In genomic region chr6:166598441-166599138, GRCh38 we compare ENCODE assay signal across 8 cellular contexts. TPM values are rescaled to one million over a fixed set of nuclear protein-coding genes. Genes with fewer than 3 reads are reported as not detected.
DNase-seq lines count a peak whose midpoint lies in the region; ATAC-seq and TF ChIP-seq lines count a peak whose summit lies in the region.

No MANE protein-coding gene starts in this region.

- 68% methylated on average over 11 of the region's 11 CpGs for WGBS in esophagus, 2 donors

- H3K9me3 ChIP-seq in AG04450 (ENCODE audit: control insufficient read depth, insufficient read depth, low read length) (peaks cover 13% of the 10 kb centered on the region), Peyer's patch (no peaks in the 10 kb centered on the region), esophagus (ENCODE audit: control insufficient read depth in 2 of 2, insufficient read depth in 1 of 2, low read depth in 1 of 2, low read length in 1 of 2) (no peaks in the 10 kb centered on the region), SJCRH30 (replicated peaks) (no peaks in the 10 kb centered on the region)

- DNase-seq in AG04450 (ENCODE audit: low read depth, low spot score) = peak; percentile 81
- DNase-seq in Peyer's patch = no peak
- DNase-seq in myocyte (ENCODE audit: low read depth) = peak; percentile 79
- no peak for DNase-seq in DMS53 treated with DMSO at 0.1 percent for 48 hours (lab: John Stamatoyannopoulos, UW; ENCODE audit: unreplicated experiment)
- no peak for DNase-seq in SJCRH30

- no peak for TF ChIP-seq POLR2A in Peyer's patch (IDR thresholded peaks at IDR 0.05)

- H3K4me3 ChIP-seq in AG04450 (ENCODE audit: low read depth, low read length) (no peak overlapping the region), Peyer's patch (no peak overlapping the region), esophagus (ENCODE audit: low read depth in 1 of 2, low read length in 2 of 2) (no peak overlapping the region), SJCRH30 (no peak overlapping the region)

- CTCF ChIA-PET in AG04450 (lab: Charles Lee) = no interaction called here

- H3K27ac ChIP-seq in AG04450 (ENCODE audit: low read depth, low read length) (peak overlapping the region; percentile 99), Peyer's patch (peak overlapping the region; percentile 42 to 77 (median 57)), esophagus (ENCODE audit: low read depth in 2 of 2, low read length in 1 of 2) (peak overlapping the region; percentile 46 to 62), SJCRH30 (no peak overlapping the region)

- POLR2A ChIA-PET in AG04450 (lab: Yijun Ruan, JAX) = interaction anchor here (1.8 kb wide), 1 partner anchor 28 kb away, joined by 8 read pairs; the partner anchor contains the start of gene RPS6KA2

- no peak for TF ChIP-seq CTCF in AG04450 (IDR thresholded peaks at IDR 0.05; ENCODE audit: low read depth, low read length)
- no peak for TF ChIP-seq CTCF in Peyer's patch (IDR thresholded peaks at IDR 0.05)

- H3K36me3 ChIP-seq in Peyer's patch (no peaks in the 10 kb centered on the region), esophagus (ENCODE audit: control insufficient read depth in 2 of 2, insufficient read depth in 2 of 2, low read length in 1 of 2) (no peaks in the 10 kb centered on the region), SJCRH30 (no peaks in the 10 kb centered on the region)

- H3K27me3 ChIP-seq in AG04450 (ENCODE audit: control insufficient read depth, insufficient read depth, low read length) (no peaks in the 10 kb centered on the region), Peyer's patch (no peaks in the 10 kb centered on the region), esophagus (ENCODE audit: control insufficient read depth in 1 of 2, insufficient read depth in 2 of 2, low read length in 2 of 2) (no peaks in the 10 kb centered on the region), SJCRH30 (no peaks in the 10 kb centered on the region)

- ATAC-seq in HG02840 (IDR thresholded peaks at IDR 0.05; ENCODE audit: low FRiP score, unreplicated experiment) (no peak), HG03565 (IDR thresholded peaks at IDR 0.05; ENCODE audit: unreplicated experiment) (no peak)

- peaks cover 0 to 8% (median 0%) of the 10 kb centered on the region in 4 donors for H3K4me1 ChIP-seq in Peyer's patch
- H3K4me1 ChIP-seq in esophagus (ENCODE audit: control insufficient read depth in 2 of 2, insufficient read depth in 2 of 2, low read length in 1 of 2) = no peaks in the 10 kb centered on the region
- H3K4me1 ChIP-seq in SJCRH30 = no peaks in the 10 kb centered on the region

RNA-seq across cellular contexts. Expression of gene RAMACL, which starts 12.1 kb away (rescaled TPM):
- polyA plus RNA-seq in AG04450 (2011; rRNA removed) (0.77 and 0.87 TPM in 2 replicates), esophagus (under 1 TPM; 0.16 to 0.26 TPM)
- polyA minus RNA-seq in AG04450 (2011; rRNA and poly(A)+ RNA removed) = 2.8 and 3.5 TPM in 2 replicates
- total RNA-seq in Peyer's patch (1 to 10 TPM in 3 of 4 donors, not detected in 1; 1.1 to 1.5 (median 1.1) TPM), myocyte (0.43 TPM in 1 of 2 replicates, not detected in the other)
- 0.15 TPM for polyA plus RNA-seq in myocyte (2012)
- 0.12 and 0.15 TPM in 2 replicates for total RNA-seq in SJCRH30 (2014; rRNA removed; shearing (Covaris generic))

RNA-seq across cellular contexts. Expression of gene RPS6KA2, which starts 28.5 kb away (rescaled TPM):
- 70.9 and 76.6 TPM in 2 replicates for polyA plus RNA-seq in AG04450 (2011; rRNA removed)
- polyA minus RNA-seq in AG04450 (2011; rRNA and poly(A)+ RNA removed) = 86.5 and 107 TPM in 2 replicates
- 100 to 1,000 TPM in 1 of 4 donors, 10 to 100 TPM in 3; 12.1 to 116 (median 26.4) TPM for total RNA-seq in Peyer's patch
- 1 to 10 TPM; 5.7 to 8.7 TPM for polyA plus RNA-seq in esophagus
- 14.9 and 17.7 TPM in 2 replicates for total RNA-seq in myocyte
- 17.7 TPM for polyA plus RNA-seq in myocyte (2012)
- total RNA-seq in SJCRH30 (2014; rRNA removed; shearing (Covaris generic)) = 4.2 and 6.3 TPM in 2 replicates

Comparison
In these comparisons a context has a peak if more than half of its experiments do, and no peak if none do; other contexts are left out.
1. DNase-seq: peak in AG04450 (single experiment) and myocyte (single experiment); none in Peyer's patch (0 of 3), DMS53 treated with DMSO at 0.1 percent for 48 hours (single experiment) and SJCRH30 (0 of 2).